In the genomic region with DNA sequence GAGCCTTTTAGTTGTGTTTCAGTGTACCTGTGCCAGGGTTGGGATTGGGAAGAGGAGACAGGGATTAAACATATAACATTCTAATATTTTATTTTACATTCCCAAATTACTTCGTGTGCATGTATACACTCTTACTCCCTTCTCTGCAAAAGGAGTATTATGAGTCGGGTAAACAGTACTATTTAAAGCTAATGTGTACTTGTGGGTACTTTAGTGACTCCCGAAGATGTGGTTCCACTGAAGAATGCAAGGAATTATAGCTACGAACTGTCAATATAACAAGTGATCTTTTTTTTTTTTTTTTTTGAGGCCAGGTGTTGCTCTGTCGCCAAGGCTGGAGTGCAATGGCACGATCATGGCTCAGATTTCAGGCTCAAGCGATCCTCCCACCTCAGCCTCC, we compare ENCODE assay signal across 35 cellular contexts.
"Had no signal": no experiment of that assay in that cellular context is flagged by ENCODE, and none has a peak within 500 bp of the region (broad histone marks: within the 10 kb centered on the region; RNA-seq: fewer than 3 reads in every experiment).

No MANE protein-coding gene starts in this region.

- FAIRE-seq: astrocyte, bronchial epithelial cell had no signal

- H3K9me3 ChIP-seq: adrenal gland, ascending aorta, body of pancreas, breast epithelium had no signal

- H3K27ac ChIP-seq: adrenal gland, ascending aorta, body of pancreas, brain microvascular endothelial cell, breast epithelium, cardiac muscle cell had no signal

- H3K27me3 ChIP-seq: adrenal gland, ascending aorta, body of pancreas, brain microvascular endothelial cell, breast epithelium, cardiac muscle cell had no signal

- ATAC-seq: activated naive CD4-positive, alpha-beta T cell treated with anti-CD3 and anti-CD28 coated beads, Interleukin-2, amount 50 U/mL, for 72 hours; activated naive CD8-positive, alpha-beta T cell treated with anti-CD3 and anti-CD28 coated beads, Interleukin-2, amount 50 U/mL, for 24 hours; activated T-cell treated with anti-CD3 and anti-CD28 coated beads, Interleukin-2, amount 50 U/mL, for 4 hours; activated T-cell treated with anti-CD3 and anti-CD28 coated beads, Interleukin-2, amount 50 U/mL, for 72 hours; activated T-helper 17 cell treated with anti-CD3 and anti-CD28 coated beads, Interleukin-2, amount 50 U/mL, for 72 hours; body of pancreas had no signal

- H3K36me3 ChIP-seq: adrenal gland, ascending aorta, brain microvascular endothelial cell, breast epithelium, cardiac muscle cell had no signal

- DNase-seq: activated effector memory CD4-positive, alpha-beta T cell treated with anti-CD3 and anti-CD28 coated beads, Interleukin-2, amount 50 U/mL, for 16 hours; activated effector memory CD4-positive, alpha-beta T cell treated with Interleukin-2 at 50 U/mL for 16 hours; activated gamma-delta T cell; activated gamma-delta T cell treated with Interleukin-2 at 50 U/mL for 16 hours; activated naive CD4-positive, alpha-beta T cell; activated naive CD4-positive, alpha-beta T cell treated with anti-CD3 and anti-CD28 coated beads for 36 hours; activated naive CD4-positive, alpha-beta T cell treated with anti-CD3 and anti-CD28 coated beads, Interleukin-2, amount 10 ng/mL, durations not matched to agents 7 days and 5 days; activated naive CD4-positive, alpha-beta T cell treated with anti-CD3 and anti-CD28 coated beads, Interleukin-2, amount 50 U/mL, for 16 hours; activated naive CD4-positive, alpha-beta T cell treated with Interleukin-2 at 50 U/mL for 16 hours; activated naive CD8-positive, alpha-beta T cell treated with anti-CD3 and anti-CD28 coated beads for 36 hours; activated naive CD8-positive, alpha-beta T cell treated with anti-CD3 and anti-CD28 coated beads, Interleukin-2, amount 10 ng/mL, durations not matched to agents 7 days and 5 days; activated naive CD8-positive, alpha-beta T cell treated with anti-CD3 and anti-CD28 coated beads, Interleukin-2, amount 50 U/mL, for 24 hours; activated T-cell treated with anti-CD3 and anti-CD28 coated beads for 4 hours; activated T-cell treated with anti-CD3 and anti-CD28 coated beads, Interleukin-2, amount 50 U/mL, for 1 hour; activated T-cell treated with anti-CD3 and anti-CD28 coated beads, Interleukin-2, amount 50 U/mL, for 24 hours; activated T-cell treated with anti-CD3 and anti-CD28 coated beads, Interleukin-2, amount 50 U/mL, for 4 hours; activated T-cell treated with anti-CD3 and anti-CD28 coated beads, Interleukin-2, amount 50 U/mL, for 48 hours; activated T-cell treated with anti-CD3 and anti-CD28 coated beads, Interleukin-2, amount 50 U/mL, for 72 hours; adrenal gland; amniotic stem cell; amygdala; anterior cingulate cortex; aorta; body of pancreas; brain microvascular endothelial cell; caudate nucleus; central memory CD4-positive, alpha-beta T cell; cerebellar nuclear complex had no signal

- H3K4me3 ChIP-seq: adrenal gland, ascending aorta, body of pancreas, breast epithelium, cardiac muscle cell had no signal

- H3K4me1 ChIP-seq: adrenal gland, ascending aorta, body of pancreas, breast epithelium had no signal
